10 cellular contexts compared by ENCODE assay signal in genomic region chr7:2698581-2699288, GRCh38. TPM values are rescaled to one million over a fixed set of nuclear protein-coding genes. Genes with fewer than 3 reads are reported as not detected.
DNase-seq lines count a peak whose midpoint lies in the region; ATAC-seq and FAIRE-seq lines count a peak whose summit lies in the region.
"Had no signal": no experiment of that assay in that cellular context is flagged by ENCODE, and none has a peak within 500 bp of the region (broad histone marks: within the 10 kb centered on the region; RNA-seq: fewer than 3 reads in every experiment).

No MANE protein-coding gene starts in this region.

- H3K27ac ChIP-seq in effector memory CD4-positive, alpha-beta T cell (ENCODE audit: insufficient read depth, low read length, poor library complexity, severe bottlenecking), result peak overlapping the region; percentile 9
- H3K27ac ChIP-seq: VCaP had no signal

- peaks cover 15% of the 10 kb centered on the region for H3K4me1 ChIP-seq in effector memory CD4-positive, alpha-beta T cell (ENCODE audit: control insufficient read depth, insufficient read depth, low read length, poor library complexity, severe bottlenecking)

- peak; percentile 86 for DNase-seq in NK-92 treated with Interleukin-12 subunit alpha and Interleukin-12 subunit beta, amount 100 ng/mL, for 24 hours (lab: John Stamatoyannopoulos, UW)
- DNase-seq in NK-92 (lab: John Stamatoyannopoulos, UW; ENCODE audit: unreplicated experiment) (no peak), T-helper 9 cell (peak; percentile 29), mucosa of gallbladder (ENCODE audit: low spot score) (no peak), HCEC 1CT (no peak), RCC 7860 (ENCODE audit: low spot score) (no peak)
- peak; percentile 13 to 45 (median 27) for DNase-seq in effector memory CD4-positive, alpha-beta T cell

- H3K36me3 ChIP-seq in effector memory CD4-positive, alpha-beta T cell (ENCODE audit: control insufficient read depth, insufficient read depth, low read length), result no peaks in the 10 kb centered on the region

- H3K27me3 ChIP-seq in effector memory CD4-positive, alpha-beta T cell (replicated peaks; ENCODE audit: control insufficient read depth, insufficient read depth, low read length, poor library complexity, severe bottlenecking), result no peaks in the 10 kb centered on the region

- H3K4me3 ChIP-seq in effector memory CD4-positive, alpha-beta T cell (ENCODE audit: insufficient read depth, low read depth, low read length, poor library complexity, severe bottlenecking), result peak overlapping the region; percentile 32

- no peaks in the 10 kb centered on the region for H3K9me3 ChIP-seq in effector memory CD4-positive, alpha-beta T cell (ENCODE audit: control insufficient read depth, low read length)

- peak; percentile 91 for ATAC-seq in HG03196 (IDR thresholded peaks at IDR 0.05; ENCODE audit: unreplicated experiment)

- FAIRE-seq in RCC 7860 (lab: Jason Lieb, UNC), result no peak

RNA-seq across cellular contexts. Expression of gene AMZ1, which starts 10.7 kb away (rescaled TPM):
- 0.35 TPM for total RNA-seq in mucosa of gallbladder
- total RNA-seq: lung microvascular endothelial cell had no signal

Comparison
In these comparisons a context has a peak if more than half of its experiments do, and no peak if none do; other contexts are left out.
1. DNase-seq: peak in NK-92 treated with Interleukin-12 subunit alpha and Interleukin-12 subunit beta, amount 100 ng/mL, for 24 hours (single experiment), T-helper 9 cell (single experiment) and effector memory CD4-positive, alpha-beta T cell (3 of 3); none in NK-92 (single experiment), mucosa of gallbladder (single experiment), HCEC 1CT (single experiment) and RCC 7860 (single experiment).